In genomic region chr7:56048763-56049162, GRCh38 we compare ENCODE assay signal across 8 cellular contexts. TPM values are rescaled to one million over a fixed set of nuclear protein-coding genes. Genes with fewer than 3 reads are reported as not detected.
A peak's percentile ranks its signal among the peaks of the same experiment; 100 is the strongest.
DNase-seq lines count a peak whose midpoint lies in the region; ATAC-seq, FAIRE-seq and TF ChIP-seq lines count a peak whose summit lies in the region.
"Not testable (repeated sequence)": the region's sequence is repeated elsewhere in the genome, so short reads cannot be mapped to it uniquely, and the experiment has no call there.
"Had no signal": no experiment of that assay in that cellular context is flagged by ENCODE, and none has a peak within 500 bp of the region (broad histone marks: within the 10 kb centered on the region; RNA-seq: fewer than 3 reads in every experiment).

No MANE protein-coding gene starts in this region.

- not testable (repeated sequence) for H4K20me1 ChIP-seq in GM12878 (ENCODE audit: control insufficient read depth, insufficient read depth)

- H3K9me3 Mint-ChIP-seq in nephron progenitor cell, result not testable (repeated sequence)

- BruUV-seq in GM12878 (replicated peaks; lab: Mats Ljungman, UMichigan), result not testable (repeated sequence)

- not testable (repeated sequence) for H2AFZ ChIP-seq in GM12878 (ENCODE audit: control insufficient read depth, low read depth, low read length)

- not testable (repeated sequence) for FAIRE-seq in GM12878 (lab: Jason Lieb, UNC)

- H3K9me3 ChIP-seq in GM12878 (replicated peaks; ENCODE audit: control insufficient read depth, insufficient read depth, low read length); heart left ventricle: not testable (repeated sequence)

- H3K4me2 ChIP-seq in GM12878 (ENCODE audit: control insufficient read depth, insufficient read depth), result 0 out of 2 replicates have a peak overlapping the region, but pooled peaks have one; percentile 9

- TF ChIP-seq POLR2A in GM12878 (IDR thresholded peaks at IDR 0.05; ENCODE audit: low read depth, low read length); heart left ventricle (IDR thresholded peaks at IDR 0.05): not testable (repeated sequence)

- SMC1A ChIA-PET in GM12878 (lab: Charles Lee; ENCODE audit: uncharacterized antibody, unreplicated experiment), result not testable (repeated sequence)

- CTCF ChIA-PET in RWPE1 (lab: Yijun Ruan, JAX); GM12878 (lab: Yijun Ruan, JAX): not testable (repeated sequence)

- H3K79me2 ChIP-seq in GM12878 (ENCODE audit: control insufficient read depth, insufficient read depth, low read length), result peaks cover 40% of the 10 kb centered on the region

- intact Hi-C loops in GM12878 (cut with micrococcal nuclease; ENCODE audit: unreplicated experiment); heart left ventricle (cut with DNase I): not testable (repeated sequence)

- not testable (repeated sequence) for H3K27me3 Mint-ChIP-seq in nephron progenitor cell (ENCODE audit: low read depth, poor library complexity)

- not testable (repeated sequence) for TF ChIP-seq RAD21 in GM12878 (IDR thresholded peaks at IDR 0.05; ENCODE audit: insufficient read depth, low read depth, low read length)

- TF ChIP-seq CTCF in RWPE1 (conservative IDR thresholded peaks at IDR 0.05; ENCODE audit: low read depth); GM12878 (IDR thresholded peaks at IDR 0.05 in 2 of 3, conservative IDR thresholded peaks at IDR 0.05 in 1 of 3; ENCODE audit: control insufficient read depth in 2 of 3, extremely low read depth in 1 of 3, insufficient read depth in 1 of 3, low read depth in 3 of 3, low read length in 3 of 3); heart left ventricle (IDR thresholded peaks at IDR 0.05); nephron progenitor cell (IDR thresholded peaks at IDR 0.05): not testable (repeated sequence)

- WGBS in GM12878 (ENCODE audit: insufficient coverage, insufficient replicate concordance, low lambda C conversion rate, missing lambda C conversion rate), result 97% methylated on average over 8 of the region's 8 CpGs
- 35 to 50% (median 42%) methylated on average over 8 of the region's 8 CpGs for WGBS in heart left ventricle, 4 donors

- peak overlapping the region; percentile 89 for H3K27ac ChIP-seq in RWPE1
- not testable (repeated sequence) for H3K27ac ChIP-seq in GM12878 (ENCODE audit: control insufficient read depth, insufficient read depth)
- peak overlapping the region in 3 of 12 donors; percentile 46 to 66 (median 50) for H3K27ac ChIP-seq in heart left ventricle

- peaks cover 12% of the 10 kb centered on the region for H3K36me3 Mint-ChIP-seq in nephron progenitor cell (ENCODE audit: low read depth)

- RAD21 ChIA-PET in GM12878 (lab: Charles Lee; ENCODE audit: unreplicated experiment), result interaction anchor here (0.6 kb wide), 1 partner anchor 19 kb away, joined by 3 read pairs; no protein-coding TSS in a partner anchor

- H3K4me3 ChIP-seq in GM12878, heart left ventricle: not testable (repeated sequence)

- in situ Hi-C loops in GM12878 (cut with MboI), result not testable (repeated sequence)

- not testable (repeated sequence) for H3K4me3 Mint-ChIP-seq in nephron progenitor cell

- not testable (repeated sequence) for H3K36me3 ChIP-seq in GM12878 (ENCODE audit: control insufficient read depth in 2 of 2, insufficient read depth in 2 of 2, low read length in 1 of 2)
- peaks cover 0 to 11% (median 10%) of the 10 kb centered on the region in 9 donors for H3K36me3 ChIP-seq in heart left ventricle

- not testable (repeated sequence) for H3K4me1 ChIP-seq in GM12878 (ENCODE audit: control insufficient read depth, insufficient read depth, low read length)
- H3K4me1 ChIP-seq in heart left ventricle, result peaks cover 7 to 45% (median 27%) of the 10 kb centered on the region in 12 donors

- ATAC-seq in GM12878, heart left ventricle: not testable (repeated sequence)

- peaks cover 40% of the 10 kb centered on the region for H3K4me1 Mint-ChIP-seq in nephron progenitor cell

- H3K9ac ChIP-seq in GM12878 (ENCODE audit: control insufficient read depth, insufficient read depth, low read length), result not testable (repeated sequence)

- not testable (repeated sequence) for H3K27me3 ChIP-seq in GM12878 (replicated peaks in 1 of 2; ENCODE audit: control insufficient read depth in 2 of 2, insufficient read depth in 2 of 2, low read length in 1 of 2); heart left ventricle

- peak overlapping the region; percentile 45 for H3K27ac Mint-ChIP-seq in nephron progenitor cell

- DNase-seq in Daoy (ENCODE audit: low read depth) (peak; percentile 55), NCI-H1092 (lab: John Stamatoyannopoulos, UW) (peak; percentile 22), NCI-H345 (lab: John Stamatoyannopoulos, UW) (peak; percentile 75), heart left ventricle (peak in 3 of 5 donors; percentile 37 to 41 (median 38))
- DNase-seq in RWPE1 (ENCODE audit: low spot score); GM12878 (ENCODE audit: low read depth, low spot score); nephron progenitor cell: not testable (repeated sequence)

- TF ChIP-seq EP300 in GM12878 (IDR thresholded peaks at IDR 0.05; ENCODE audit: borderline replicate concordance in 1 of 2, control insufficient read depth in 1 of 2, low read depth in 2 of 2, low read length in 2 of 2), result not testable (repeated sequence)

- POLR2A ChIA-PET in RWPE1 (lab: Yijun Ruan, JAX; ENCODE audit: low non-redundant PET), result interaction anchor here (0.6 kb wide), 1 partner anchor 31 kb away, joined by 5 read pairs; no protein-coding TSS in a partner anchor
- POLR2A ChIA-PET in GM12878 (lab: Charles Lee), result interaction anchor here (0.6 kb wide), 1 partner anchor 452 kb away, joined by 6 read pairs; no protein-coding TSS in a partner anchor

RNA-seq across cellular contexts. Expression of gene PSPH, which starts 2.5 kb away (rescaled TPM):
- total RNA-seq in Daoy (2014; rRNA removed; shearing (Covaris generic)), result 113 and 129 TPM in 2 replicates
- 6.6 and 6.8 TPM in 2 replicates for total RNA-seq in GM12878 (2013; cell fraction: nucleolus; rRNA removed)
- 35.3 and 36.4 TPM in 2 replicates for total RNA-seq in GM12878 (2014; rRNA removed)
- total RNA-seq in GM12878 (2014; rRNA removed; fragmentation: Illumina TruSeq; extraction: Trizol), result 20.1 and 21.2 TPM in 2 replicates
- total RNA-seq in GM12878 (2021), result 24.8 and 25.0 TPM in 2 replicates
- 7.9 TPM for polyA plus RNA-seq in GM12878 (2011; ENCODE audit: low read depth)
- polyA plus RNA-seq in GM12878 (2011; rRNA removed), result 15.4 and 16.2 TPM in 2 replicates
- 18.9 and 23.5 TPM in 2 replicates for polyA plus RNA-seq in GM12878 (2011; cell fraction: cytosol; rRNA removed)
- polyA plus RNA-seq in GM12878 (2011; cell fraction: nucleus; rRNA removed), result 6.8 and 9.3 TPM in 2 replicates
- polyA plus RNA-seq in GM12878 (2012), result 10.3 and 10.6 TPM in 2 replicates
- polyA plus RNA-seq in GM12878 (2014; fragmentation: Illumina TruSeq; extraction: Trizol), result 9.1 and 23.0 TPM in 2 replicates
- 10 to 100 TPM in 1 of 2 experiments, 1 to 10 TPM in 1; 5.2 to 10.5 TPM for polyA plus RNA-seq in GM12878 (2014; fragmentation: Nextera tagmentation; extraction: Ambion mirVana)
- polyA plus RNA-seq in GM12878 (2014; rRNA removed), result 21.6 and 28.3 TPM in 2 replicates
- polyA plus RNA-seq in GM12878 (2016; fragmentation: Nextera tagmentation; extraction: Ambion mirVana), result 10 to 100 TPM; 24.8 to 26.1 TPM
- 16.5 and 17.5 TPM in 2 replicates for polyA minus RNA-seq in GM12878 (2011; rRNA and poly(A)+ RNA removed)
- 9.1 and 14.1 TPM in 2 replicates for polyA minus RNA-seq in GM12878 (2011; cell fraction: cytosol; rRNA and poly(A)+ RNA removed)
- 8.2 and 17.2 TPM in 2 replicates for polyA minus RNA-seq in GM12878 (2011; cell fraction: nucleus; rRNA and poly(A)+ RNA removed)
- 10 to 100 TPM in 2 of 9 donors, 1 to 10 TPM in 7; 7.5 to 15.9 (median 8.9) TPM for total RNA-seq in heart left ventricle
- polyA plus RNA-seq in heart left ventricle, result 10 to 100 TPM in 1 of 2 donors, 1 to 10 TPM in 1; 3.5 to 12.1 TPM

RNA-seq across cellular contexts. Expression of gene CCT6A, which starts 2.8 kb away (rescaled TPM):
- total RNA-seq in Daoy (2014; rRNA removed; shearing (Covaris generic)), result 1,003 and 1,301 TPM in 2 replicates
- total RNA-seq in GM12878 (2013; cell fraction: nucleolus; rRNA removed), result 96.4 and 103 TPM in 2 replicates
- total RNA-seq in GM12878 (2014; rRNA removed) (263 and 264 TPM in 2 replicates), GM12878 (2014; rRNA removed; fragmentation: Illumina TruSeq; extraction: Trizol) (324 and 357 TPM in 2 replicates), GM12878 (2021) (202 and 206 TPM in 2 replicates), heart left ventricle (10 to 100 TPM; 44.6 to 85.8 (median 62.6) TPM)
- polyA plus RNA-seq in GM12878 (2011; ENCODE audit: low read depth), result 162 TPM
- polyA plus RNA-seq in GM12878 (2011; rRNA removed) (346 and 392 TPM in 2 replicates), GM12878 (2014; fragmentation: Illumina TruSeq; extraction: Trizol) (272 and 346 TPM in 2 replicates), GM12878 (2014; fragmentation: Nextera tagmentation; extraction: Ambion mirVana) (100 to 1,000 TPM; 191 to 319 TPM), GM12878 (2014; rRNA removed) (247 and 252 TPM in 2 replicates), GM12878 (2016; fragmentation: Nextera tagmentation; extraction: Ambion mirVana) (100 to 1,000 TPM; 455 to 480 TPM), heart left ventricle (100 to 1,000 TPM in 1 of 2 donors, 10 to 100 TPM in 1; 75.8 to 180 TPM)
- polyA plus RNA-seq in GM12878 (2011; cell fraction: cytosol; rRNA removed), result 129 and 184 TPM in 2 replicates
- 131 and 175 TPM in 2 replicates for polyA plus RNA-seq in GM12878 (2011; cell fraction: nucleus; rRNA removed)
- 121 and 132 TPM in 2 replicates for polyA plus RNA-seq in GM12878 (2012)
- 170 and 321 TPM in 2 replicates for polyA minus RNA-seq in GM12878 (2011; rRNA and poly(A)+ RNA removed)
- 57.2 and 72.0 TPM in 2 replicates for polyA minus RNA-seq in GM12878 (2011; cell fraction: cytosol; rRNA and poly(A)+ RNA removed)
- polyA minus RNA-seq in GM12878 (2011; cell fraction: nucleus; rRNA and poly(A)+ RNA removed), result 42.2 and 64.6 TPM in 2 replicates

RNA-seq across cellular contexts. Expression of gene SUMF2, which starts 15.3 kb away (rescaled TPM):
- total RNA-seq in Daoy (2014; rRNA removed; shearing (Covaris generic)), result 167 and 168 TPM in 2 replicates
- 149 and 163 TPM in 2 replicates for total RNA-seq in GM12878 (2013; cell fraction: nucleolus; rRNA removed)
- total RNA-seq in GM12878 (2014; rRNA removed) (84.6 and 96.1 TPM in 2 replicates), GM12878 (2014; rRNA removed; fragmentation: Illumina TruSeq; extraction: Trizol) (70.8 and 72.4 TPM in 2 replicates), GM12878 (2021) (102 and 103 TPM in 2 replicates), heart left ventricle (10 to 100 TPM; 23.1 to 61.5 (median 30.9) TPM)
- 42.2 TPM for polyA plus RNA-seq in GM12878 (2011; ENCODE audit: low read depth)
- polyA plus RNA-seq in GM12878 (2011; rRNA removed) (57.6 and 70.5 TPM in 2 replicates), GM12878 (2014; fragmentation: Illumina TruSeq; extraction: Trizol) (87.4 and 106 TPM in 2 replicates), GM12878 (2014; fragmentation: Nextera tagmentation; extraction: Ambion mirVana) (10 to 100 TPM; 39.9 to 62.4 TPM), GM12878 (2014; rRNA removed) (85.7 and 93.0 TPM in 2 replicates), GM12878 (2016; fragmentation: Nextera tagmentation; extraction: Ambion mirVana) (10 to 100 TPM; 67.7 to 72.6 TPM), heart left ventricle (10 to 100 TPM; 35.5 to 42.4 TPM)
- polyA plus RNA-seq in GM12878 (2011; cell fraction: cytosol; rRNA removed), result 81.9 and 86.5 TPM in 2 replicates
- polyA plus RNA-seq in GM12878 (2011; cell fraction: nucleus; rRNA removed), result 170 and 178 TPM in 2 replicates
- 77.6 and 84.4 TPM in 2 replicates for polyA plus RNA-seq in GM12878 (2012)
- polyA minus RNA-seq in GM12878 (2011; rRNA and poly(A)+ RNA removed), result 53.3 and 94.2 TPM in 2 replicates
- polyA minus RNA-seq in GM12878 (2011; cell fraction: cytosol; rRNA and poly(A)+ RNA removed), result 31.7 and 32.2 TPM in 2 replicates
- polyA minus RNA-seq in GM12878 (2011; cell fraction: nucleus; rRNA and poly(A)+ RNA removed), result 41.7 and 51.2 TPM in 2 replicates

RNA-seq across cellular contexts. Expression of gene PHKG1, which starts 44.0 kb away (rescaled TPM):
- 1.5 TPM in 1 of 2 replicates, not detected in the other for total RNA-seq in Daoy (2014; rRNA removed; shearing (Covaris generic))
- 2.3 and 3.7 TPM in 2 replicates for total RNA-seq in GM12878 (2013; cell fraction: nucleolus; rRNA removed)
- 0.27 and 1.6 TPM in 2 replicates for total RNA-seq in GM12878 (2014; rRNA removed)
- total RNA-seq in GM12878 (2014; rRNA removed; fragmentation: Illumina TruSeq; extraction: Trizol), result 0.45 and 1.1 TPM in 2 replicates
- total RNA-seq in GM12878 (2021), result 0.64 and 0.82 TPM in 2 replicates
- 2.1 TPM for polyA plus RNA-seq in GM12878 (2011; ENCODE audit: low read depth)
- 0.62 and 1.4 TPM in 2 replicates for polyA plus RNA-seq in GM12878 (2011; rRNA removed)
- 0.45 and 1.1 TPM in 2 replicates for polyA plus RNA-seq in GM12878 (2011; cell fraction: cytosol; rRNA removed)
- 4.9 and 6.0 TPM in 2 replicates for polyA plus RNA-seq in GM12878 (2011; cell fraction: nucleus; rRNA removed)
- polyA plus RNA-seq in GM12878 (2012), result 1.7 and 2.3 TPM in 2 replicates
- 0.11 and 0.43 TPM in 2 replicates for polyA plus RNA-seq in GM12878 (2014; fragmentation: Illumina TruSeq; extraction: Trizol)
- under 1 TPM; 0.08 to 0.09 TPM for polyA plus RNA-seq in GM12878 (2014; fragmentation: Nextera tagmentation; extraction: Ambion mirVana)
- polyA plus RNA-seq in GM12878 (2014; rRNA removed), result 0.86 and 1.2 TPM in 2 replicates
- polyA plus RNA-seq in GM12878 (2016; fragmentation: Nextera tagmentation; extraction: Ambion mirVana), result under 1 TPM; 0.15 to 0.31 TPM
- polyA minus RNA-seq in GM12878 (2011; rRNA and poly(A)+ RNA removed), result 0.67 and 1.5 TPM in 2 replicates
- polyA minus RNA-seq in GM12878 (2011; cell fraction: cytosol; rRNA and poly(A)+ RNA removed), result not detected in 2 replicates
- polyA minus RNA-seq in GM12878 (2011; cell fraction: nucleus; rRNA and poly(A)+ RNA removed), result 1.8 and 2.2 TPM in 2 replicates
- total RNA-seq in heart left ventricle, result 100 to 1,000 TPM in 1 of 9 donors, 10 to 100 TPM in 7, 1 to 10 TPM in 1; 5.9 to 150 (median 19.9) TPM
- 1 to 10 TPM; 2.4 to 8.5 TPM for polyA plus RNA-seq in heart left ventricle
- total RNA-seq: epithelial cell of proximal tubule had no signal

RNA-seq across cellular contexts. Expression of gene CHCHD2, which starts 57.5 kb away (rescaled TPM):
- 1,201 and 1,375 TPM in 2 replicates for total RNA-seq in Daoy (2014; rRNA removed; shearing (Covaris generic))
- 52.5 and 59.8 TPM in 2 replicates for total RNA-seq in GM12878 (2013; cell fraction: nucleolus; rRNA removed)
- total RNA-seq in GM12878 (2014; rRNA removed) (731 and 805 TPM in 2 replicates), GM12878 (2014; rRNA removed; fragmentation: Illumina TruSeq; extraction: Trizol) (354 and 377 TPM in 2 replicates), GM12878 (2021) (662 and 669 TPM in 2 replicates), heart left ventricle (100 to 1,000 TPM; 368 to 511 (median 412) TPM)
- polyA plus RNA-seq in GM12878 (2011; ENCODE audit: low read depth), result 340 TPM
- polyA plus RNA-seq in GM12878 (2011; rRNA removed) (576 and 621 TPM in 2 replicates), GM12878 (2014; fragmentation: Illumina TruSeq; extraction: Trizol) (208 and 292 TPM in 2 replicates), GM12878 (2014; fragmentation: Nextera tagmentation; extraction: Ambion mirVana) (100 to 1,000 TPM in 1 of 2 experiments, 10 to 100 TPM in 1; 97.8 to 374 TPM), GM12878 (2014; rRNA removed) (678 and 750 TPM in 2 replicates), GM12878 (2016; fragmentation: Nextera tagmentation; extraction: Ambion mirVana) (1,000 to 10,000 TPM; 1,252 to 1,291 TPM), heart left ventricle (1,000 to 10,000 TPM in 1 of 2 donors, 100 to 1,000 TPM in 1; 245 to 1,085 TPM)
- 558 and 721 TPM in 2 replicates for polyA plus RNA-seq in GM12878 (2011; cell fraction: cytosol; rRNA removed)
- polyA plus RNA-seq in GM12878 (2011; cell fraction: nucleus; rRNA removed), result 411 and 417 TPM in 2 replicates
- polyA plus RNA-seq in GM12878 (2012), result 502 and 538 TPM in 2 replicates
- polyA minus RNA-seq in GM12878 (2011; rRNA and poly(A)+ RNA removed), result 113 and 214 TPM in 2 replicates
- 112 and 138 TPM in 2 replicates for polyA minus RNA-seq in GM12878 (2011; cell fraction: cytosol; rRNA and poly(A)+ RNA removed)
- 54.2 and 63.0 TPM in 2 replicates for polyA minus RNA-seq in GM12878 (2011; cell fraction: nucleus; rRNA and poly(A)+ RNA removed)
